Comparison of ENCODE assay signal across 24 cellular contexts in genomic region chr13:63605403-63605802, GRCh38.
DNase-seq lines count a peak whose midpoint lies in the region; ATAC-seq and TF ChIP-seq lines count a peak whose summit lies in the region.
"Had no signal": no experiment of that assay in that cellular context is flagged by ENCODE, and none has a peak within 500 bp of the region (broad histone marks: within the 10 kb centered on the region; RNA-seq: fewer than 3 reads in every experiment).

No MANE protein-coding gene starts in this region.

- no peak overlapping the region for H2BK15ac ChIP-seq in IMR-90 (ENCODE audit: low read depth, low read length)

- H3K9me3 ChIP-seq in IMR-90 (ENCODE audit: control insufficient read depth, insufficient read depth, low read length): peaks cover 7% of the 10 kb centered on the region
- no peaks in the 10 kb centered on the region for H3K9me3 ChIP-seq in right lobe of liver
- H3K9me3 ChIP-seq: A549 had no signal

- H3K23ac ChIP-seq in IMR-90 (ENCODE audit: low read depth, low read length): no peak overlapping the region

- H3K56ac ChIP-seq in IMR-90 (ENCODE audit: extremely low read depth, insufficient read depth, low read length): no peak overlapping the region

- peaks cover 3% of the 10 kb centered on the region in 2 donors for H3K36me3 Mint-ChIP-seq in activated T-cell treated with anti-CD3 and anti-CD28 coated beads, Interleukin-2, amount 50 U/mL, for 72 hours (ENCODE audit: insufficient read depth in 2 of 2)
- H3K36me3 Mint-ChIP-seq: CD14-positive monocyte; CD8-positive, alpha-beta memory T cell had no signal

- no peaks in the 10 kb centered on the region for H3K79me1 ChIP-seq in IMR-90 (ENCODE audit: low read depth in 1 of 2, low read length in 2 of 2)

- H3K27ac ChIP-seq in IMR-90 (ENCODE audit: insufficient read depth, low read length) (no peak overlapping the region), right lobe of liver (no peak overlapping the region)
- H3K27ac ChIP-seq: A549; BLaER1 treated with 17β-estradiol and CSF1 and Interleukin-3, amounts not matched to agents 10 nM and 100 nM; GM23248 had no signal

- CTCF ChIA-PET in IMR-90 (lab: Yijun Ruan, JAX): no interaction called here

- dilution Hi-C loops in IMR-90 (cut with HindIII; ENCODE audit: low sequenced_read_pairs, unreplicated experiment): no loop called here

- no peak overlapping the region for H3K4me3 ChIP-seq in IMR-90 (ENCODE audit: insufficient read depth, low read depth, low read length)
- H3K4me3 ChIP-seq in right lobe of liver: no peak overlapping the region
- H3K4me3 ChIP-seq: A549; BLaER1 treated with 17β-estradiol and CSF1 and Interleukin-3, amounts not matched to agents 10 nM and 100 nM; GM23248 had no signal

- H2AFZ ChIP-seq in IMR-90 (replicated peaks; ENCODE audit: low read length, poor library complexity): no peak overlapping the region
- H2AFZ ChIP-seq: GM23248 had no signal

- H2AK9ac ChIP-seq in IMR-90 (replicated peaks; ENCODE audit: low read depth, low read length, poor library complexity): no peak overlapping the region

- H2AK5ac ChIP-seq in IMR-90 (ENCODE audit: low read depth, low read length): no peak overlapping the region

- peaks cover 7 to 17% of the 10 kb centered on the region in 2 donors for H3K9me3 Mint-ChIP-seq in activated T-cell treated with anti-CD3 and anti-CD28 coated beads, Interleukin-2, amount 50 U/mL, for 72 hours

- 0 out of 2 replicates have a peak overlapping the region, but pooled peaks have one; percentile 37 for H3K14ac ChIP-seq in IMR-90 (replicated peaks; ENCODE audit: low read depth, low read length)

- POLR2A ChIA-PET in IMR-90 (lab: Charles Lee; ENCODE audit: unreplicated experiment): no interaction called here

- H4K20me1 ChIP-seq in IMR-90 (ENCODE audit: insufficient read depth, low read length): no peaks in the 10 kb centered on the region
- H4K20me1 ChIP-seq: BLaER1 treated with 17β-estradiol and CSF1 and Interleukin-3, amounts not matched to agents 10 nM and 100 nM had no signal

- H3K9ac ChIP-seq in IMR-90 (ENCODE audit: low read depth, low read length): no peak overlapping the region
- H3K9ac ChIP-seq: BLaER1 treated with 17β-estradiol and CSF1 and Interleukin-3, amounts not matched to agents 10 nM and 100 nM; GM23248 had no signal

- no peak overlapping the region for H4K91ac ChIP-seq in IMR-90 (ENCODE audit: insufficient read depth, low read depth, low read length)

- no peak overlapping the region for H3K4me2 ChIP-seq in IMR-90 (ENCODE audit: low read depth, low read length)
- H3K4me2 ChIP-seq: A549; BLaER1 treated with 17β-estradiol and CSF1 and Interleukin-3, amounts not matched to agents 10 nM and 100 nM had no signal

- no TSS peak for BruUV-seq in IMR-90 (replicated peaks; lab: Mats Ljungman, UMichigan)

- H3K27ac Mint-ChIP-seq in activated T-cell treated with anti-CD3 and anti-CD28 coated beads, Interleukin-2, amount 50 U/mL, for 72 hours: no peak overlapping the region
- H3K27ac Mint-ChIP-seq: CD14-positive monocyte; CD4-positive, alpha-beta T cell; CD8-positive, alpha-beta memory T cell had no signal

- H3K4me3 Mint-ChIP-seq in activated T-cell treated with anti-CD3 and anti-CD28 coated beads, Interleukin-2, amount 50 U/mL, for 72 hours: no peak overlapping the region
- H3K4me3 Mint-ChIP-seq: CD14-positive monocyte; CD4-positive, alpha-beta T cell; CD8-positive, alpha-beta memory T cell had no signal

- H3K4ac ChIP-seq in IMR-90 (ENCODE audit: low read depth, low read length): no peak overlapping the region

- WGBS in IMR-90 (ENCODE audit: extremely low coverage in 2 of 2, insufficient read length in 1 of 2), 2 experiments: 100% methylated on average over 1 of the region's 2 CpGs; no CpG with 5 or more reads in 1 of the 2 experiments
- 40% methylated on average over 1 of the region's 2 CpGs for WGBS in right lobe of liver (ENCODE audit: insufficient coverage, low coverage, low lambda C conversion rate, missing lambda C conversion rate)

- no peak overlapping the region for H4K8ac ChIP-seq in IMR-90 (ENCODE audit: low read depth in 2 of 2, low read length in 2 of 2)

- H3K36me3 ChIP-seq in IMR-90 (ENCODE audit: control insufficient read depth, insufficient read depth, low read length): no peaks in the 10 kb centered on the region
- no peaks in the 10 kb centered on the region for H3K36me3 ChIP-seq in right lobe of liver
- H3K36me3 ChIP-seq: BE2C; BLaER1 treated with 17β-estradiol and CSF1 and Interleukin-3, amounts not matched to agents 10 nM and 100 nM had no signal

- ATAC-seq in GM18867 (IDR thresholded peaks at IDR 0.05; ENCODE audit: unreplicated experiment) (peak; percentile 58), HG02798 (IDR thresholded peaks at IDR 0.05; ENCODE audit: poor library complexity, unreplicated experiment) (peak; percentile 51), IMR-90 (ENCODE audit: low read depth) (no peak), right lobe of liver (no peak), HG03159 (IDR thresholded peaks at IDR 0.05; ENCODE audit: unreplicated experiment) (no peak)
- ATAC-seq in activated T-cell treated with anti-CD3 and anti-CD28 coated beads, Interleukin-2, amount 50 U/mL, for 72 hours (replicated peaks in 1 of 2): no peak
- ATAC-seq: A549 had no signal

- H2BK20ac ChIP-seq in IMR-90 (ENCODE audit: low read depth, low read length): 0 out of 2 replicates have a peak overlapping the region, but pooled peaks have one; percentile 29

- H2BK120ac ChIP-seq in IMR-90 (ENCODE audit: low read depth, low read length): peak overlapping the region; percentile 19; the same call in 1 of the 2 replicates

- in situ Hi-C loops in IMR-90 (cut with MboI; ENCODE audit: low sequenced_read_pairs): no loop called here

- TF ChIP-seq CTCF in IMR-90 (conservative IDR thresholded peaks at IDR 0.05; ENCODE audit: low read depth, low read length) (no peak), right lobe of liver (IDR thresholded peaks at IDR 0.05) (no peak)

- 0 out of 2 replicates have a peak, but pooled peaks cover 2% of the 10 kb centered on the region for H3K4me1 ChIP-seq in IMR-90 (ENCODE audit: control insufficient read depth, insufficient read depth, low read length)
- no peaks in the 10 kb centered on the region for H3K4me1 ChIP-seq in right lobe of liver
- H3K4me1 ChIP-seq: A549; BE2C; BLaER1 treated with 17β-estradiol and CSF1 and Interleukin-3, amounts not matched to agents 10 nM and 100 nM had no signal

- H3K27me3 Mint-ChIP-seq in activated T-cell treated with anti-CD3 and anti-CD28 coated beads, Interleukin-2, amount 50 U/mL, for 72 hours (ENCODE audit: low read depth): no peaks in the 10 kb centered on the region
- H3K27me3 Mint-ChIP-seq: CD4-positive, alpha-beta T cell; CD8-positive, alpha-beta memory T cell had no signal

- H4K5ac ChIP-seq in IMR-90 (ENCODE audit: low read depth, low read length): no peak overlapping the region

- TF ChIP-seq RAD21 in IMR-90 (IDR thresholded peaks at IDR 0.05; ENCODE audit: low read length): no peak

- H3K18ac ChIP-seq in IMR-90 (ENCODE audit: low read depth, low read length): no peak overlapping the region

- no peaks in the 10 kb centered on the region for H3K9me1 ChIP-seq in IMR-90 (ENCODE audit: insufficient read depth, low read length)

- H3K27me3 ChIP-seq in IMR-90 (ENCODE audit: control insufficient read depth, insufficient read depth, low read length) (no peaks in the 10 kb centered on the region), right lobe of liver (no peaks in the 10 kb centered on the region)
- H3K27me3 ChIP-seq: BE2C; BLaER1 treated with 17β-estradiol and CSF1 and Interleukin-3, amounts not matched to agents 10 nM and 100 nM had no signal

- no peak overlapping the region for H2BK5ac ChIP-seq in IMR-90 (ENCODE audit: low read depth, low read length, poor library complexity, severe bottlenecking)

- TF ChIP-seq POLR2A in IMR-90 (IDR thresholded peaks at IDR 0.05; ENCODE audit: low read depth, low read length) (no peak), right lobe of liver (IDR thresholded peaks at IDR 0.05) (no peak)

- DNase-seq in IMR-90 (no peak), cerebellar nuclear complex (lab: John Stamatoyannopoulos, UW) (no peak), right lobe of liver (no peak)
- DNase-seq in activated T-cell treated with anti-CD3 and anti-CD28 coated beads, Interleukin-2, amount 50 U/mL, for 72 hours: no peak
- DNase-seq: 8988T; ACHN; AML-193; BE2C; Calu3; CD4-positive, alpha-beta T cell; CD8-positive, alpha-beta memory T cell; COR-L47; DMS53; DMS79 treated with DMSO at 0.1 percent for 48 hours; GF-D8; GM23248; H7; HCEC 1CT had no signal

- H3K4me1 Mint-ChIP-seq in activated T-cell treated with anti-CD3 and anti-CD28 coated beads, Interleukin-2, amount 50 U/mL, for 72 hours (ENCODE audit: low read depth): no peaks in the 10 kb centered on the region
- H3K4me1 Mint-ChIP-seq: CD14-positive monocyte; CD8-positive, alpha-beta memory T cell had no signal

- intact Hi-C loops in IMR-90 (cut with micrococcal nuclease) (no loop called here), right lobe of liver (cut with DNase I) (no loop called here)

TF ChIP-seq in IMR-90, 13 proteins besides CTCF, POLR2A, EP300 and RAD21 (continues in another document):
- TF ChIP-seq FOS (IDR thresholded peaks at IDR 0.05; ENCODE audit: low read depth, low read length) (no peak), RCOR1 (IDR thresholded peaks at IDR 0.05; ENCODE audit: insufficient replicate concordance, low read length) (no peak), RFX5 (IDR thresholded peaks at IDR 0.05; ENCODE audit: low read depth, low read length) (no peak), SMC3 (IDR thresholded peaks at IDR 0.05; ENCODE audit: low read depth, low read length) (no peak), NFE2L2 (IDR thresholded peaks at IDR 0.05; ENCODE audit: low read depth, low read length) (no peak), BHLHE40 (IDR thresholded peaks at IDR 0.05; ENCODE audit: low read depth, low read length) (no peak), CHD1 (IDR thresholded peaks at IDR 0.05; ENCODE audit: low read depth, low read length) (no peak), MAFK (IDR thresholded peaks at IDR 0.05; ENCODE audit: low read depth, low read length) (no peak), CEBPB (IDR thresholded peaks at IDR 0.05; ENCODE audit: low read depth, low read length) (no peak), MAZ (IDR thresholded peaks at IDR 0.05; ENCODE audit: borderline replicate concordance, low read depth, low read length) (no peak)
- TF ChIP-seq, protein P1, sequence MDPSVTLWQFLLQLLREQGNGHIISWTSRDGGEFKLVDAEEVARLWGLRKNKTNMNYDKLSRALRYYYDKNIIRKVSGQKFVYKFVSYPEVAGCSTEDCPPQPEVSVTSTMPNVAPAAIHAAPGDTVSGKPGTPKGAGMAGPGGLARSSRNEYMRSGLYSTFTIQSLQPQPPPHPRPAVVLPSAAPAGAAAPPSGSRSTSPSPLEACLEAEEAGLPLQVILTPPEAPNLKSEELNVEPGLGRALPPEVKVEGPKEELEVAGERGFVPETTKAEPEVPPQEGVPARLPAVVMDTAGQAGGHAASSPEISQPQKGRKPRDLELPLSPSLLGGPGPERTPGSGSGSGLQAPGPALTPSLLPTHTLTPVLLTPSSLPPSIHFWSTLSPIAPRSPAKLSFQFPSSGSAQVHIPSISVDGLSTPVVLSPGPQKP (IDR thresholded peaks at IDR 0.05; ENCODE audit: borderline replicate concordance, low read depth, low read length): no peak

Comparison
In these comparisons a context has a peak if more than half of its experiments do, and no peak if none do; other contexts are left out.
1. ATAC-seq: peak in GM18867 (single experiment) and HG02798 (single experiment); none in IMR-90 (single experiment), right lobe of liver (0 of 4), HG03159 (single experiment) and activated T-cell treated with anti-CD3 and anti-CD28 coated beads, Interleukin-2, amount 50 U/mL, for 72 hours (0 of 2).